In genomic region chr9:136438548-136438908, GRCh38 we compare ENCODE assay signal across 5 cellular contexts. TPM values are rescaled to one million over a fixed set of nuclear protein-coding genes. Genes with fewer than 3 reads are reported as not detected.
DNase-seq lines count a peak whose midpoint lies in the region; ATAC-seq and TF ChIP-seq lines count a peak whose summit lies in the region.

No MANE protein-coding gene starts in this region.

- peak overlapping the region in 1 of 6 donors; percentile 23 for H3K27ac Mint-ChIP-seq in immature natural killer cell

- H3K4me3 ChIP-seq in SK-N-SH (ENCODE audit: low read depth in 2 of 2, low read length in 1 of 2), result peak overlapping the region; percentile 81 to 83

- H3K27me3 ChIP-seq in SK-N-SH (ENCODE audit: insufficient read depth), result no peaks in the 10 kb centered on the region

- peak; percentile 18 for ATAC-seq in GM21619 (IDR thresholded peaks at IDR 0.05; ENCODE audit: unreplicated experiment)

- CTCF ChIA-PET in SK-N-SH (lab: Yijun Ruan, JAX), result interaction anchor here (0.8 to 1.9 kb wide), 5 partner anchors 9 to 505 kb away, joined by 3 to 7 read pairs (median 4); no protein-coding TSS in a partner anchor

- H3K27me3 Mint-ChIP-seq in immature natural killer cell (ENCODE audit: low read depth in 3 of 3), result peaks cover 0 to 9% (median 6%) of the 10 kb centered on the region in 3 donors

- H3K9me3 ChIP-seq in SK-N-SH, result no peaks in the 10 kb centered on the region

- H4K20me1 ChIP-seq in SK-N-SH (ENCODE audit: insufficient read depth), result peaks cover 71% of the 10 kb centered on the region

- H3K36me3 Mint-ChIP-seq in immature natural killer cell, result peaks cover 0 to 10% (median under 1%) of the 10 kb centered on the region in 3 donors

- peaks cover 27% of the 10 kb centered on the region for H3F3A ChIP-seq in SK-N-SH (replicated peaks; ENCODE audit: insufficient read depth)

- peaks cover 6 to 39% of the 10 kb centered on the region in 2 experiments for H3K36me3 ChIP-seq in SK-N-SH (replicated peaks in 1 of 2; ENCODE audit: control insufficient read depth in 1 of 2, insufficient read depth in 2 of 2, low read length in 1 of 2)

- H2AFZ ChIP-seq in SK-N-SH (ENCODE audit: low read depth), result no peak overlapping the region

- peaks cover 27 to 29% of the 10 kb centered on the region in 2 donors for H3K4me1 Mint-ChIP-seq in immature natural killer cell

- H3K4me1 ChIP-seq in SK-N-SH (ENCODE audit: control insufficient read depth in 1 of 2, insufficient read depth in 2 of 2, low read depth in 1 of 2, low read length in 1 of 2), result peaks cover 0 to 21% of the 10 kb centered on the region in 2 experiments; a peak in 1 of 4 replicates

- H3K9me3 Mint-ChIP-seq in immature natural killer cell, result no peaks in the 10 kb centered on the region

- DNase-seq in SK-N-SH (peak; percentile 72), immature natural killer cell (peak in 1 of 3 donors; percentile 8), pons (ENCODE audit: low spot score) (no peak), DMS153 treated with DMSO at 0.1 percent for 48 hours (lab: John Stamatoyannopoulos, UW; ENCODE audit: unreplicated experiment) (no peak)

- no peak for TF ChIP-seq RAD21 in SK-N-SH (IDR thresholded peaks at IDR 0.05; ENCODE audit: low read length)

- H3K4me2 ChIP-seq in SK-N-SH, result peak overlapping the region; percentile 95

- peaks cover 59% of the 10 kb centered on the region for H3K79me2 ChIP-seq in SK-N-SH (ENCODE audit: insufficient read depth)

- no peak for TF ChIP-seq EP300 in SK-N-SH (IDR thresholded peaks at IDR 0.05; ENCODE audit: borderline replicate concordance in 1 of 2, low read depth in 1 of 2, low read length in 1 of 2)

- no peak overlapping the region for H3K27ac ChIP-seq in SK-N-SH (ENCODE audit: low read depth in 2 of 2, low read length in 1 of 2)

- no CpG with 5 or more reads among the region's 36 CpGs for WGBS in SK-N-SH (ENCODE audit: low lambda C conversion rate)

- no peak for TF ChIP-seq CTCF in SK-N-SH (IDR thresholded peaks at IDR 0.05)

- no peaks in the 10 kb centered on the region for H3K9me2 ChIP-seq in SK-N-SH

- POLR2A ChIA-PET in SK-N-SH (lab: Yijun Ruan, JAX), result no interaction called here

- H3K4me3 Mint-ChIP-seq in immature natural killer cell, result peak overlapping the region; percentile 75 to 83 (median 78)

- H3K9ac ChIP-seq in SK-N-SH, result peak overlapping the region; percentile 85

TF ChIP-seq in SK-N-SH, 30 proteins besides CTCF, POLR2A, EP300 and RAD21:
- TF ChIP-seq GABPA (IDR thresholded peaks at IDR 0.05; ENCODE audit: low read depth), result no peak

RNA-seq across cellular contexts. Expression of gene INPP5E, which starts 1.1 kb away (rescaled TPM):
- polyA plus RNA-seq in SK-N-SH (2012; rRNA removed) (10.5 and 12.8 TPM in 2 replicates), immature natural killer cell (1 to 10 TPM in 1 of 3 donors, under 1 TPM in 2; 0.85 to 4.4 (median 0.96) TPM)
- 5.2 and 7.4 TPM in 2 replicates for polyA plus RNA-seq in SK-N-SH (2012; cell fraction: cytosol; rRNA removed)
- 47.7 and 56.9 TPM in 2 replicates for polyA plus RNA-seq in SK-N-SH (2012; cell fraction: nucleus; rRNA removed)

RNA-seq across cellular contexts. Expression of gene PMPCA, which starts 28.1 kb away (rescaled TPM):
- polyA plus RNA-seq in SK-N-SH (2012; rRNA removed) (125 and 134 TPM in 2 replicates), immature natural killer cell (10 to 100 TPM; 34.5 to 43.5 (median 42.6) TPM)
- polyA plus RNA-seq in SK-N-SH (2012; cell fraction: cytosol; rRNA removed), result 89.7 and 105 TPM in 2 replicates
- polyA plus RNA-seq in SK-N-SH (2012; cell fraction: nucleus; rRNA removed), result 261 and 287 TPM in 2 replicates

RNA-seq across cellular contexts. Expression of gene ENTR1, which starts 28.1 kb away (rescaled TPM):
- 71.3 and 75.0 TPM in 2 replicates for polyA plus RNA-seq in SK-N-SH (2012; rRNA removed)
- 50.1 and 53.1 TPM in 2 replicates for polyA plus RNA-seq in SK-N-SH (2012; cell fraction: cytosol; rRNA removed)
- polyA plus RNA-seq in SK-N-SH (2012; cell fraction: nucleus; rRNA removed), result 216 and 221 TPM in 2 replicates
- polyA plus RNA-seq in immature natural killer cell, result 10 to 100 TPM in 1 of 3 donors, 1 to 10 TPM in 2; 5.7 to 11.5 (median 6.2) TPM

RNA-seq across cellular contexts. Expression of gene SNAPC4, which starts 38.6 kb away (rescaled TPM):
- polyA plus RNA-seq in SK-N-SH (2012; rRNA removed) (7.7 and 9.2 TPM in 2 replicates), immature natural killer cell (1 to 10 TPM in 2 of 3 donors, under 1 TPM in 1; 0.40 to 2.0 (median 1.0) TPM)
- polyA plus RNA-seq in SK-N-SH (2012; cell fraction: cytosol; rRNA removed), result 3.5 and 4.8 TPM in 2 replicates
- 46.5 and 53.2 TPM in 2 replicates for polyA plus RNA-seq in SK-N-SH (2012; cell fraction: nucleus; rRNA removed)

RNA-seq across cellular contexts. Expression of gene SEC16A, which starts 44.3 kb away (rescaled TPM):
- polyA plus RNA-seq in SK-N-SH (2012; rRNA removed), result 14.8 and 25.9 TPM in 2 replicates
- polyA plus RNA-seq in SK-N-SH (2012; cell fraction: cytosol; rRNA removed), result 17.4 and 19.1 TPM in 2 replicates
- polyA plus RNA-seq in SK-N-SH (2012; cell fraction: nucleus; rRNA removed), result 87.5 and 96.8 TPM in 2 replicates
- 10 to 100 TPM in 2 of 3 donors, 1 to 10 TPM in 1; 3.9 to 46.0 (median 15.9) TPM for polyA plus RNA-seq in immature natural killer cell
